ENCODE assay signal across 18 cellular contexts in genomic region chr1:68217060-68217554, GRCh38. TPM values are rescaled to one million over a fixed set of nuclear protein-coding genes. Genes with fewer than 3 reads are reported as not detected.
A peak's percentile ranks its signal among the peaks of the same experiment; 100 is the strongest.
DNase-seq lines count a peak whose midpoint lies in the region; ATAC-seq and TF ChIP-seq lines count a peak whose summit lies in the region.
"Had no signal": no experiment of that assay in that cellular context is flagged by ENCODE, and none has a peak within 500 bp of the region (broad histone marks: within the 10 kb centered on the region; RNA-seq: fewer than 3 reads in every experiment).

No MANE protein-coding gene starts in this region.

- H3K36me3 ChIP-seq in HUES48 (ENCODE audit: control insufficient read depth, insufficient read depth, low read length) (no peaks in the 10 kb centered on the region), gastroesophageal sphincter (no peaks in the 10 kb centered on the region), rectal smooth muscle tissue (ENCODE audit: control insufficient read depth, insufficient read depth, low read length) (no peaks in the 10 kb centered on the region)
- H3K36me3 ChIP-seq: HAP-1 had no signal

- no peaks in the 10 kb centered on the region for H3K9me3 Mint-ChIP-seq in activated CD8-positive, alpha-beta memory T cell treated with anti-CD3 and anti-CD28 coated beads, Interleukin-2, amount 10 ng/mL, durations not matched to agents 7 days and 5 days (ENCODE audit: low read depth)
- H3K9me3 Mint-ChIP-seq in glutamatergic neuron (ENCODE audit: unreplicated experiment) = no peaks in the 10 kb centered on the region

- no peaks in the 10 kb centered on the region for H3K36me3 Mint-ChIP-seq in activated CD8-positive, alpha-beta memory T cell treated with anti-CD3 and anti-CD28 coated beads, Interleukin-2, amount 10 ng/mL, durations not matched to agents 7 days and 5 days
- H3K36me3 Mint-ChIP-seq in glutamatergic neuron (ENCODE audit: unreplicated experiment) = no peaks in the 10 kb centered on the region

- DNase-seq in NCI-H69 (lab: John Stamatoyannopoulos, UW) = peak; percentile 91
- DNase-seq in activated CD8-positive, alpha-beta memory T cell treated with anti-CD3 and anti-CD28 coated beads, Interleukin-2, amount 10 ng/mL, durations not matched to agents 7 days and 5 days = no peak
- DNase-seq in glutamatergic neuron = no peak
- no peak for DNase-seq in activated T-cell treated with anti-CD3 and anti-CD28 coated beads, Interleukin-2, amount 50 U/mL, for 48 hours
- DNase-seq: activated CD4-positive, alpha-beta T cell treated with anti-CD3 and anti-CD28 coated beads, Interleukin-2, amount 50 U/mL, for 48 hours; activated effector memory CD4-positive, alpha-beta T cell treated with anti-CD3 and anti-CD28 coated beads, Interleukin-2, amount 50 U/mL, for 16 hours; Calu3; erythroblast; NCI-H1105 treated with DMSO at 0.1 percent for 48 hours; NCI-H526 treated with DMSO at 0.1 percent for 48 hours; SW 1271 had no signal

- H3K27ac ChIP-seq in HUES48 (ENCODE audit: low read depth, low read length) (peak overlapping the region; percentile 72), gastroesophageal sphincter (peak overlapping the region; percentile 29 to 96 (median 64)), rectal smooth muscle tissue (ENCODE audit: low read depth, low read length) (peak overlapping the region; percentile 46)
- H3K27ac ChIP-seq: parathyroid adenoma had no signal

- WGBS in gastroesophageal sphincter (ENCODE audit: low coverage in 1 of 2), 2 donors = 66 to 84% methylated on average over 4 to 5 of the region's 5 CpGs

- ATAC-seq in gastroesophageal sphincter (no peak), HG03521 (IDR thresholded peaks at IDR 0.05; ENCODE audit: unreplicated experiment) (no peak)
- ATAC-seq in activated CD8-positive, alpha-beta memory T cell treated with anti-CD3 and anti-CD28 coated beads, Interleukin-2, amount 10 ng/mL, durations not matched to agents 7 days and 5 days = no peak
- ATAC-seq: K562 had no signal

- H3K9ac ChIP-seq in HUES48 (ENCODE audit: low read depth, low read length) (no peak overlapping the region), rectal smooth muscle tissue (ENCODE audit: low read length) (no peak overlapping the region)
- H3K9ac ChIP-seq: parathyroid adenoma had no signal

- no peak overlapping the region for H3K4me3 Mint-ChIP-seq in activated CD8-positive, alpha-beta memory T cell treated with anti-CD3 and anti-CD28 coated beads, Interleukin-2, amount 10 ng/mL, durations not matched to agents 7 days and 5 days
- H3K4me3 Mint-ChIP-seq in glutamatergic neuron (ENCODE audit: unreplicated experiment) = no peak overlapping the region

- no peak overlapping the region for H3K4me3 ChIP-seq in HUES48 (ENCODE audit: low read depth, low read length)
- H3K4me3 ChIP-seq in gastroesophageal sphincter = no peak overlapping the region
- no peak overlapping the region for H3K4me3 ChIP-seq in rectal smooth muscle tissue (ENCODE audit: low read length)
- H3K4me3 ChIP-seq: HAP-1, K562 had no signal

- H3K4me1 ChIP-seq in HUES48 (ENCODE audit: control insufficient read depth, insufficient read depth, low read length) (peaks cover 3% of the 10 kb centered on the region), gastroesophageal sphincter (peaks cover 37 to 99% (median 39%) of the 10 kb centered on the region in 3 donors), rectal smooth muscle tissue (ENCODE audit: control insufficient read depth, insufficient read depth, low read length) (peaks cover 46% of the 10 kb centered on the region)

- H3K27me3 ChIP-seq in HUES48 (ENCODE audit: control insufficient read depth, insufficient read depth, low read length) = no peaks in the 10 kb centered on the region; the same call in 1 of the 2 replicates
- no peaks in the 10 kb centered on the region for H3K27me3 ChIP-seq in gastroesophageal sphincter
- no peaks in the 10 kb centered on the region for H3K27me3 ChIP-seq in rectal smooth muscle tissue (ENCODE audit: control insufficient read depth, insufficient read depth, low read length)

- TF ChIP-seq EP300 in gastroesophageal sphincter (IDR thresholded peaks at IDR 0.05) = no peak

- no peak for TF ChIP-seq CTCF in gastroesophageal sphincter (IDR thresholded peaks at IDR 0.05)
- no peak for TF ChIP-seq CTCF in glutamatergic neuron (IDR thresholded peaks at IDR 0.05; ENCODE audit: partially characterized antibody, unreplicated experiment)

- no peaks in the 10 kb centered on the region for H3K4me1 Mint-ChIP-seq in activated CD8-positive, alpha-beta memory T cell treated with anti-CD3 and anti-CD28 coated beads, Interleukin-2, amount 10 ng/mL, durations not matched to agents 7 days and 5 days
- no peaks in the 10 kb centered on the region for H3K4me1 Mint-ChIP-seq in glutamatergic neuron (ENCODE audit: low read depth, unreplicated experiment)

- CTCF ChIA-PET in activated CD8-positive, alpha-beta memory T cell treated with anti-CD3 and anti-CD28 coated beads, Interleukin-2, amount 10 ng/mL, durations not matched to agents 7 days and 5 days (lab: Charles Lee) = no interaction called here

- no peaks in the 10 kb centered on the region for H3K27me3 Mint-ChIP-seq in activated CD8-positive, alpha-beta memory T cell treated with anti-CD3 and anti-CD28 coated beads, Interleukin-2, amount 10 ng/mL, durations not matched to agents 7 days and 5 days
- H3K27me3 Mint-ChIP-seq in glutamatergic neuron (ENCODE audit: unreplicated experiment) = no peaks in the 10 kb centered on the region

- TF ChIP-seq POLR2A in gastroesophageal sphincter (IDR thresholded peaks at IDR 0.05) = no peak

- no peaks in the 10 kb centered on the region for H3K9me3 ChIP-seq in HUES48 (ENCODE audit: control insufficient read depth, insufficient read depth, low read length)
- no peaks in the 10 kb centered on the region for H3K9me3 ChIP-seq in gastroesophageal sphincter
- H3K9me3 ChIP-seq: HAP-1 had no signal

- H3K27ac Mint-ChIP-seq in activated CD8-positive, alpha-beta memory T cell treated with anti-CD3 and anti-CD28 coated beads, Interleukin-2, amount 10 ng/mL, durations not matched to agents 7 days and 5 days = no peak overlapping the region
- no peak overlapping the region for H3K27ac Mint-ChIP-seq in glutamatergic neuron (ENCODE audit: unreplicated experiment)

RNA-seq across cellular contexts. Expression of gene WLS, which starts 15.2 kb away (rescaled TPM):
- total RNA-seq in gastroesophageal sphincter (100 to 1,000 TPM; 120 to 280 (median 263) TPM), glutamatergic neuron (ENCODE audit: unreplicated experiment) (1.5 TPM)
- total RNA-seq in activated CD8-positive, alpha-beta memory T cell treated with anti-CD3 and anti-CD28 coated beads, Interleukin-2, amount 10 ng/mL, durations not matched to agents 7 days and 5 days = not detected

Comparison
In these comparisons a context has a peak if more than half of its experiments do, and no peak if none do; other contexts are left out.
1. RNA of gene WLS, which starts 15.2 kb away (total RNA-seq): 120 to 280 TPM in gastroesophageal sphincter; 1.5 TPM in glutamatergic neuron (single experiment) and not detected in activated CD8-positive, alpha-beta memory T cell treated with anti-CD3 and anti-CD28 coated beads, Interleukin-2, amount 10 ng/mL, durations not matched to agents 7 days and 5 days; every median in the first group is over 10 times any median in the second.
2. Peak in every context shown above with its lines, with median percentiles within 50 percentile points of each other: H3K27ac ChIP-seq.